Comparison of ENCODE assay signal across 1 cellular context in the genomic region with DNA sequence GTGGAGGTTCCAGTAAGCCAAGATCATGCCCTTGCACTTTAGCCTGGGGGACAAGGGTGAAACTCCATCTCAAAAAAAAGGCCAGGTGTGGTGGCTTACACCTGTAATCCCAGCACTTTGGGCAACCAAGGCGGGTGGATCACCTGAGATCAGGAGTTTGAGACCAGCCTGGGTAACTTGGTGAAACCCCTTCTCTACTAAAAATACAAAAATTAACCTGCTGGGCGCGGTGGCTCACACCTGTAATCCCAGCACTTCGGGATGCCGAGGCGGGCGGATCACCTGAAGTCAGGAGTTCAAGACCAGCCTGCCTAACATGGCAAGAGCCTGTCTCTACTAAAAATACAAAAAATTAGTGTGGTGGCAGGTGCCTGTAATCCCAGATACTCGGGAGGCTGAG. TPM values are rescaled to one million over a fixed set of nuclear protein-coding genes. Genes with fewer than 3 reads are reported as not detected.
"Had no signal": no experiment of that assay in that cellular context is flagged by ENCODE, and none has a peak within 500 bp of the region (broad histone marks: within the 10 kb centered on the region; RNA-seq: fewer than 3 reads in every experiment).

No MANE protein-coding gene starts in this region.

RNA-seq across cellular contexts. Expression of a gene that starts 16.0 kb away (rescaled TPM):
- total RNA-seq: suprapubic skin had no signal
